ENCODE assay signal across 21 cellular contexts in genomic region chr1:245173446-245174178, GRCh38. TPM values are rescaled to one million over a fixed set of nuclear protein-coding genes. Genes with fewer than 3 reads are reported as not detected.
A peak's percentile ranks its signal among the peaks of the same experiment; 100 is the strongest.
DNase-seq lines count a peak whose midpoint lies in the region; ATAC-seq, FAIRE-seq and TF ChIP-seq lines count a peak whose summit lies in the region.
"Had no signal": no experiment of that assay in that cellular context is flagged by ENCODE, and none has a peak within 500 bp of the region (broad histone marks: within the 10 kb centered on the region; RNA-seq: fewer than 3 reads in every experiment).

No MANE protein-coding gene starts in this region.

- H4K20me1 ChIP-seq in K562 (replicated peaks; ENCODE audit: control insufficient read depth, insufficient read depth, low read length): 0 out of 2 replicates have a peak, but pooled peaks cover 7% of the 10 kb centered on the region

- POLR2A ChIA-PET in K562 (lab: Yijun Ruan, JAX): no interaction called here

- intact Hi-C loops in K562 (cut with micrococcal nuclease): no loop called here

- CTCF ChIA-PET in K562 (lab: Yijun Ruan, JAX; ENCODE audit: low intra/inter-chr PET ratio): no interaction called here

- FAIRE-seq in K562 (lab: Jason Lieb, UNC): no peak
- FAIRE-seq: colon, keratinocyte had no signal

- BruUV-seq in K562 (replicated peaks; lab: Mats Ljungman, UMichigan): no TSS peak

- no peaks in the 10 kb centered on the region for H3K4me1 ChIP-seq in K562 (replicated peaks in 1 of 2; ENCODE audit: control insufficient read depth in 2 of 2, insufficient read depth in 2 of 2, low read length in 2 of 2)

- no peak overlapping the region for H3K4me2 ChIP-seq in K562 (ENCODE audit: insufficient read depth, low read length)

- H3K27ac Mint-ChIP-seq in osteocyte (ENCODE audit: unreplicated experiment): no peak overlapping the region
- H3K27ac Mint-ChIP-seq: activated CD8-positive, alpha-beta T cell treated with anti-CD3 and anti-CD28 coated beads for 36 hours; activated naive CD4-positive, alpha-beta T cell treated with anti-CD3 and anti-CD28 coated beads, Interleukin-2, amount 50 U/mL, for 24 hours; endodermal cell had no signal

- no peaks in the 10 kb centered on the region for H3K36me3 ChIP-seq in K562 (ENCODE audit: control insufficient read depth, insufficient read depth, low read length)

- H2AFZ ChIP-seq in K562 (ENCODE audit: low read depth, low read length): no peak overlapping the region

- no peak overlapping the region for H3K9ac ChIP-seq in K562 (ENCODE audit: insufficient read depth in 1 of 2, low read depth in 2 of 2, low read length in 2 of 2)

- no peak for TF ChIP-seq EP300 in K562 (IDR thresholded peaks at IDR 0.05; ENCODE audit: low read length)

- no peak for TF ChIP-seq RAD21 in K562 (CRISPR knock-in tag; conservative IDR thresholded peaks at IDR 0.05 in 1 of 2, IDR thresholded peaks at IDR 0.05 in 1 of 2)

- H3K4me3 ChIP-seq in K562: no peak overlapping the region

- no peak overlapping the region for H3K4me3 Mint-ChIP-seq in osteocyte (ENCODE audit: unreplicated experiment)
- H3K4me3 Mint-ChIP-seq: activated CD8-positive, alpha-beta T cell treated with anti-CD3 and anti-CD28 coated beads for 36 hours; activated naive CD4-positive, alpha-beta T cell treated with anti-CD3 and anti-CD28 coated beads, Interleukin-2, amount 50 U/mL, for 24 hours; activated T-cell treated with anti-CD3 and anti-CD28 coated beads, Interleukin-2, amount 50 U/mL, for 4 hours; endodermal cell had no signal

- in situ Hi-C loops in K562 (cut with MboI): no loop called here

- 0 out of 2 replicates have a peak, but pooled peaks cover 2% of the 10 kb centered on the region for H3K9me3 ChIP-seq in K562 (replicated peaks; ENCODE audit: control insufficient read depth, insufficient read depth, low read depth, low read length)

- no peaks in the 10 kb centered on the region for H3K4me1 Mint-ChIP-seq in osteocyte (ENCODE audit: unreplicated experiment)
- H3K4me1 Mint-ChIP-seq: activated naive CD4-positive, alpha-beta T cell treated with anti-CD3 and anti-CD28 coated beads, Interleukin-2, amount 50 U/mL, for 24 hours had no signal

- DNase-seq in NCI-H345 (lab: John Stamatoyannopoulos, UW): peak; percentile 13
- no peak for DNase-seq in NCI-H345 treated with DMSO at 0.1 percent for 48 hours (lab: John Stamatoyannopoulos, UW; ENCODE audit: unreplicated experiment)
- peak; percentile 51 for DNase-seq in HT-29 (ENCODE audit: low spot score)
- DNase-seq in K562 (ENCODE audit: extremely low read depth in 1 of 4, low spot score in 3 of 4): no peak
- DNase-seq in osteocyte (ENCODE audit: extremely low spot score, unreplicated experiment): peak; percentile 54
- DNase-seq in activated CD4-positive, CD25-positive, alpha-beta regulatory T cell treated with anti-CD3 and anti-CD28 coated beads, Interleukin-2, amount 50 U/mL, for 72 hours: no peak
- DNase-seq in NOMO-1 (lab: John Stamatoyannopoulos, UW; ENCODE audit: unreplicated experiment in 2 of 2): no peak
- DNase-seq in NCI-H187 (lab: John Stamatoyannopoulos, UW): no peak
- DNase-seq: activated CD8-positive, alpha-beta T cell treated with anti-CD3 and anti-CD28 coated beads for 36 hours; activated T-cell treated with anti-CD3 and anti-CD28 coated beads, Interleukin-2, amount 50 U/mL, for 4 hours; DMS79; endodermal cell; hypothalamus; stimulated activated naive CD4-positive, alpha-beta T cell; T-helper 1 cell; trophoblast cell had no signal

- ATAC-seq in K562: peak; percentile 31; the same call in 2 of the 3 replicates
- ATAC-seq: activated CD8-positive, alpha-beta T cell treated with anti-CD3 and anti-CD28 coated beads for 36 hours; activated T-cell treated with anti-CD3 and anti-CD28 coated beads, Interleukin-2, amount 50 U/mL, for 4 hours had no signal

- no peak overlapping the region for H3K27ac ChIP-seq in K562 (ENCODE audit: extremely low read depth, low read depth, low read length)
- H3K27ac ChIP-seq: C4-2B had no signal

- no peaks in the 10 kb centered on the region for H3K36me3 Mint-ChIP-seq in osteocyte (ENCODE audit: unreplicated experiment)
- H3K36me3 Mint-ChIP-seq: activated naive CD4-positive, alpha-beta T cell treated with anti-CD3 and anti-CD28 coated beads, Interleukin-2, amount 50 U/mL, for 24 hours had no signal

- H3K9me3 Mint-ChIP-seq in osteocyte (ENCODE audit: unreplicated experiment): no peaks in the 10 kb centered on the region
- H3K9me3 Mint-ChIP-seq: activated CD8-positive, alpha-beta T cell treated with anti-CD3 and anti-CD28 coated beads for 36 hours; activated naive CD4-positive, alpha-beta T cell treated with anti-CD3 and anti-CD28 coated beads, Interleukin-2, amount 50 U/mL, for 24 hours; activated T-cell treated with anti-CD3 and anti-CD28 coated beads, Interleukin-2, amount 50 U/mL, for 4 hours had no signal

- no peaks in the 10 kb centered on the region for H3K9me1 ChIP-seq in K562 (ENCODE audit: control insufficient read depth, insufficient read depth, low read length)

- 9% methylated on average over 21 of the region's 21 CpGs for WGBS in K562 (ENCODE audit: insufficient coverage, low coverage, missing lambda C conversion rate)

- peaks cover 3% of the 10 kb centered on the region for H3K27me3 Mint-ChIP-seq in osteocyte (ENCODE audit: unreplicated experiment)

- TF ChIP-seq POLR2A in K562 (conservative IDR thresholded peaks at IDR 0.05): no peak

- H3K27me3 ChIP-seq in K562 (ENCODE audit: control insufficient read depth in 2 of 2, insufficient read depth in 2 of 2, low read length in 2 of 2): peaks cover 64 to 80% of the 10 kb centered on the region in 2 experiments

- TF ChIP-seq CTCF in K562 (IDR thresholded peaks at IDR 0.05 in 2 of 3, conservative IDR thresholded peaks at IDR 0.05 in 1 of 3; ENCODE audit: insufficient read depth in 2 of 3, low read depth in 1 of 3, low read length in 3 of 3): no peak
- TF ChIP-seq CTCF in osteocyte (IDR thresholded peaks at IDR 0.05): no peak

- no peaks in the 10 kb centered on the region for H3K79me2 ChIP-seq in K562 (ENCODE audit: control insufficient read depth, insufficient read depth, low read length)

TF ChIP-seq in K562, 482 proteins besides CTCF, POLR2A, EP300 and RAD21:
- TF ChIP-seq SOX6 (IDR thresholded peaks at IDR 0.05) (no peak), ESRRA (IDR thresholded peaks at IDR 0.05; ENCODE audit: borderline replicate concordance, low read depth) (no peak), ZC3H11A (IDR thresholded peaks at IDR 0.05; ENCODE audit: low read depth, low read length) (no peak), U2AF1 (optimal IDR thresholded peaks at IDR 0.05; ENCODE audit: low read depth, low read length) (no peak), PRPF4 (IDR thresholded peaks at IDR 0.05; ENCODE audit: insufficient read depth, low read depth, low read length, poor library complexity, severe bottlenecking) (no peak), TOE1 (IDR thresholded peaks at IDR 0.05; ENCODE audit: borderline replicate concordance) (no peak), TOE1 (CRISPR knock-in tag; IDR thresholded peaks at IDR 0.05; ENCODE audit: borderline replicate concordance, low read depth) (no peak), BRD9 (IDR thresholded peaks at IDR 0.05; ENCODE audit: low read depth, partially characterized antibody) (no peak)
- TF ChIP-seq, protein P1, sequence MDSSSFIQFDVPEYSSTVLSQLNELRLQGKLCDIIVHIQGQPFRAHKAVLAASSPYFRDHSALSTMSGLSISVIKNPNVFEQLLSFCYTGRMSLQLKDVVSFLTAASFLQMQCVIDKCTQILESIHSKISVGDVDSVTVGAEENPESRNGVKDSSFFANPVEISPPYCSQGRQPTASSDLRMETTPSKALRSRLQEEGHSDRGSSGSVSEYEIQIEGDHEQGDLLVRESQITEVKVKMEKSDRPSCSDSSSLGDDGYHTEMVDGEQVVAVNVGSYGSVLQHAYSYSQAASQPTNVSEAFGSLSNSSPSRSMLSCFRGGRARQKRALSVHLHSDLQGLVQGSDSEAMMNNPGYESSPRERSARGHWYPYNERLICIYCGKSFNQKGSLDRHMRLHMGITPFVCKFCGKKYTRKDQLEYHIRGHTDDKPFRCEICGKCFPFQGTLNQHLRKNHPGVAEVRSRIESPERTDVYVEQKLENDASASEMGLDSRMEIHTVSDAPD (CRISPR knock-in tag; IDR thresholded peaks at IDR 0.05): no peak

RNA-seq across cellular contexts. Expression of gene KIF26B, which starts 18.8 kb away (rescaled TPM):
- total RNA-seq in HT-29 (2014; rRNA removed; shearing (Covaris generic)): 0.74 and 0.76 TPM in 2 replicates
- total RNA-seq in K562 (2011; cell fraction: chromatin; rRNA removed; ENCODE audit: low replicate concordance): not detected in 2 replicates
- total RNA-seq in K562 (2011; cell fraction: nucleolus; rRNA removed): not detected in 2 replicates
- not detected in 2 replicates for total RNA-seq in K562 (2011; cell fraction: nucleoplasm; rRNA removed)
- not detected in 2 replicates for total RNA-seq in K562 (2014; rRNA removed)
- total RNA-seq in K562 (2014; rRNA removed; fragmentation: Illumina TruSeq; extraction: Trizol): not detected in 2 replicates
- not detected in 2 replicates for total RNA-seq in K562 (2015; rRNA removed; fragmentation: Illumina TruSeq; extraction: Trizol)
- total RNA-seq in K562 (2021): 0.02 and 0.07 TPM in 2 replicates
- not detected in 2 replicates for polyA plus RNA-seq in K562 (2011; rRNA removed)
- under 0.01 TPM in 1 of 2 replicates, not detected in the other for polyA plus RNA-seq in K562 (2011; cell fraction: cytosol; rRNA removed)
- polyA plus RNA-seq in K562 (2011; cell fraction: nucleus; rRNA removed): 0.01 and 0.03 TPM in 2 replicates
- 0.18 and 0.36 TPM in 2 replicates for polyA plus RNA-seq in K562 (2012)
- not detected in 2 replicates for polyA plus RNA-seq in K562 (2014; fragmentation: Illumina TruSeq; extraction: Trizol)
- polyA plus RNA-seq in K562 (2014; fragmentation: Nextera tagmentation; extraction: Ambion mirVana): under 1 TPM; 0.03 to 0.08 TPM
- polyA plus RNA-seq in K562 (2014; rRNA removed): not detected in 2 replicates
- not detected in 2 replicates for polyA minus RNA-seq in K562 (2011; rRNA and poly(A)+ RNA removed)
- not detected in 2 replicates for polyA minus RNA-seq in K562 (2011; cell fraction: cytosol; rRNA and poly(A)+ RNA removed)
- 0.13 TPM in 1 of 2 replicates, not detected in the other for polyA minus RNA-seq in K562 (2011; cell fraction: nucleus; rRNA and poly(A)+ RNA removed)
- total RNA-seq in osteocyte: 8.6 and 8.8 TPM in 2 replicates
- total RNA-seq: A673 had no signal

Comparison
In these comparisons a context has a peak if more than half of its experiments do, and no peak if none do; other contexts are left out.
1. DNase-seq: peak in NCI-H345 (single experiment), HT-29 (single experiment) and osteocyte (single experiment); none in NCI-H345 treated with DMSO at 0.1 percent for 48 hours (single experiment), K562 (0 of 4), activated CD4-positive, CD25-positive, alpha-beta regulatory T cell treated with anti-CD3 and anti-CD28 coated beads, Interleukin-2, amount 50 U/mL, for 72 hours (single experiment), NOMO-1 (0 of 2) and NCI-H187 (0 of 2).